In the genomic region with DNA sequence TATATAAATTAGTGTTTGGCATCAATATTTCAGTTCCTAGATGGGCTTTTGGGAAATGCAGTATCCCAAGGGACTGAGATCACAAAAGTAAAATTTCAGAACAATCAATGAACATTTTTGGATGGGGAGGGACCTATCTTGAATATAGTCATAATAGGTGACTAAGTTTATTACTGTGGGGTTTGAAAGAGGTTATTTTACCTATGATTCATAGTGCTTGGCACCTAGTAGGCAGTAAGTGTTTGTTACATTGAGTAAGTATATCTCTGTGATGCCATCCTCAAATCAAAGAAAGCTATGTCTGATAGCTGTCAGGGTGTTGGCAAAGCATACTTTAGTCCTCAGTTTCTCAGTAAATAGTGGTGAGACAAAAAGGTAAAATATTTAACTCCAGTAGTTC, we compare ENCODE assay signal across 26 cellular contexts. TPM values are rescaled to one million over a fixed set of nuclear protein-coding genes. Genes with fewer than 3 reads are reported as not detected.
DNase-seq lines count a peak whose midpoint lies in the region; ATAC-seq and TF ChIP-seq lines count a peak whose summit lies in the region.
"Had no signal": no experiment of that assay in that cellular context is flagged by ENCODE, and none has a peak within 500 bp of the region (broad histone marks: within the 10 kb centered on the region; RNA-seq: fewer than 3 reads in every experiment).

No MANE protein-coding gene starts in this region.

- H3K4me3 Mint-ChIP-seq in activated CD4-positive, alpha-beta T cell treated with anti-CD3 and anti-CD28 coated beads for 36 hours: no peak overlapping the region
- peak overlapping the region; percentile 59 for H3K4me3 Mint-ChIP-seq in endothelial cell (ENCODE audit: unreplicated experiment)
- H3K4me3 Mint-ChIP-seq: activated naive CD4-positive, alpha-beta T cell treated with anti-CD3 and anti-CD28 coated beads, Interleukin-2, amount 10 ng/mL, durations not matched to agents 7 days and 5 days; B cell; central memory CD8-positive, alpha-beta T cell; HFFc6; naive B cell had no signal

- H3K36me3 ChIP-seq in mucosa of descending colon (ENCODE audit: low read depth): no peaks in the 10 kb centered on the region

- CTCF ChIA-PET in activated CD4-positive, alpha-beta T cell treated with anti-CD3 and anti-CD28 coated beads for 36 hours (lab: Charles Lee): interaction anchor here (1.7 kb wide), 1 partner anchor 14 kb away, joined by 4 read pairs; no protein-coding TSS in a partner anchor

- H3K9me3 ChIP-seq in mucosa of descending colon: no peaks in the 10 kb centered on the region
- H3K9me3 ChIP-seq: ascending aorta, gastroesophageal sphincter, Peyer's patch, sigmoid colon had no signal

- H3K4me1 ChIP-seq in mucosa of descending colon (ENCODE audit: low read depth): no peaks in the 10 kb centered on the region
- H3K4me1 ChIP-seq: ascending aorta, gastroesophageal sphincter, parathyroid adenoma, Peyer's patch, sigmoid colon had no signal

- peaks cover 2% of the 10 kb centered on the region for H3K4me1 Mint-ChIP-seq in activated CD4-positive, alpha-beta T cell treated with anti-CD3 and anti-CD28 coated beads for 36 hours
- peaks cover 2% of the 10 kb centered on the region for H3K4me1 Mint-ChIP-seq in endothelial cell (ENCODE audit: unreplicated experiment)
- H3K4me1 Mint-ChIP-seq: activated naive CD4-positive, alpha-beta T cell treated with anti-CD3 and anti-CD28 coated beads, Interleukin-2, amount 10 ng/mL, durations not matched to agents 7 days and 5 days; B cell had no signal

- POLR2A ChIA-PET in activated CD4-positive, alpha-beta T cell treated with anti-CD3 and anti-CD28 coated beads for 36 hours (lab: Charles Lee): no interaction called here

- H3K36me3 Mint-ChIP-seq in activated CD4-positive, alpha-beta T cell treated with anti-CD3 and anti-CD28 coated beads for 36 hours (ENCODE audit: low read depth): peaks cover 15% of the 10 kb centered on the region
- peaks cover 4% of the 10 kb centered on the region for H3K36me3 Mint-ChIP-seq in endothelial cell (ENCODE audit: low read depth, unreplicated experiment)

- H3K27ac Mint-ChIP-seq in activated CD4-positive, alpha-beta T cell treated with anti-CD3 and anti-CD28 coated beads for 36 hours: peak overlapping the region; percentile 27
- no peak overlapping the region for H3K27ac Mint-ChIP-seq in endothelial cell (ENCODE audit: unreplicated experiment)
- H3K27ac Mint-ChIP-seq: B cell, naive B cell had no signal

- H3K9me3 Mint-ChIP-seq in activated CD4-positive, alpha-beta T cell treated with anti-CD3 and anti-CD28 coated beads for 36 hours (ENCODE audit: low read depth): no peaks in the 10 kb centered on the region
- no peaks in the 10 kb centered on the region for H3K9me3 Mint-ChIP-seq in endothelial cell (ENCODE audit: unreplicated experiment)
- H3K9me3 Mint-ChIP-seq: activated naive CD4-positive, alpha-beta T cell treated with anti-CD3 and anti-CD28 coated beads, Interleukin-2, amount 10 ng/mL, durations not matched to agents 7 days and 5 days; central memory CD8-positive, alpha-beta T cell; HFFc6; naive B cell had no signal

- intact Hi-C loops in activated CD4-positive, alpha-beta T cell treated with anti-CD3 and anti-CD28 coated beads for 36 hours (cut with DNase I, micrococcal nuclease): no loop called here
- intact Hi-C loops in mucosa of descending colon (cut with DNase I, micrococcal nuclease): no loop called here

- DNase-seq in activated CD4-positive, alpha-beta T cell treated with anti-CD3 and anti-CD28 coated beads for 36 hours: no peak
- no peak for DNase-seq in activated CD4-positive, alpha-beta T cell treated with anti-CD3 and anti-CD28 coated beads, Interleukin-2, amount 50 U/mL, for 4 hours
- DNase-seq in NCI-H69 (lab: John Stamatoyannopoulos, UW): peak; percentile 67
- DNase-seq in endothelial cell (ENCODE audit: low spot score): no peak
- no peak for DNase-seq in mucosa of descending colon
- DNase-seq in DMS153 (lab: John Stamatoyannopoulos, UW): no peak
- no peak for DNase-seq in effector CD4-positive, alpha-beta T cell
- no peak for DNase-seq in NCI-H1436 (lab: John Stamatoyannopoulos, UW)
- DNase-seq: activated naive CD4-positive, alpha-beta T cell treated with anti-CD3 and anti-CD28 coated beads, Interleukin-2, amount 10 ng/mL, durations not matched to agents 7 days and 5 days; DMS79; dorsolateral prefrontal cortex; erythroblast; HFFc6; kidney glomerular epithelial cell; mesendoderm; naive B cell; NCI-H187 treated with DMSO at 0.1 percent for 48 hours; NCI-H446; Peyer's patch; sigmoid colon; T-helper 2 cell had no signal

- peak; percentile 68 for ATAC-seq in activated CD4-positive, alpha-beta T cell treated with anti-CD3 and anti-CD28 coated beads for 36 hours
- ATAC-seq in mucosa of descending colon: peak; percentile 43
- ATAC-seq: gastroesophageal sphincter had no signal

- no peaks in the 10 kb centered on the region for H3K27me3 Mint-ChIP-seq in activated CD4-positive, alpha-beta T cell treated with anti-CD3 and anti-CD28 coated beads for 36 hours
- H3K27me3 Mint-ChIP-seq in endothelial cell (ENCODE audit: unreplicated experiment): peaks cover 2% of the 10 kb centered on the region
- H3K27me3 Mint-ChIP-seq: activated naive CD4-positive, alpha-beta T cell treated with anti-CD3 and anti-CD28 coated beads, Interleukin-2, amount 10 ng/mL, durations not matched to agents 7 days and 5 days; B cell; central memory CD8-positive, alpha-beta T cell; naive B cell had no signal

- no peak for TF ChIP-seq CTCF in endothelial cell (IDR thresholded peaks at IDR 0.05; ENCODE audit: unreplicated experiment)
- no peak for TF ChIP-seq CTCF in mucosa of descending colon (IDR thresholded peaks at IDR 0.05)

- H3K4me3 ChIP-seq in mucosa of descending colon: no peak overlapping the region
- H3K4me3 ChIP-seq: ascending aorta, dorsolateral prefrontal cortex, gastroesophageal sphincter, Peyer's patch, sigmoid colon had no signal

RNA-seq across cellular contexts. Expression of a gene that starts 36.9 kb away (rescaled TPM):
- 100 to 1,000 TPM; 197 to 231 TPM for total RNA-seq in activated CD4-positive, alpha-beta T cell treated with anti-CD3 and anti-CD28 coated beads for 36 hours
- total RNA-seq in endothelial cell (ENCODE audit: unreplicated experiment): 211 TPM
- 100 to 1,000 TPM; 141 to 168 (median 161) TPM for total RNA-seq in mucosa of descending colon

RNA-seq across cellular contexts. Expression of a gene that starts 44.9 kb away (rescaled TPM):
- total RNA-seq in activated CD4-positive, alpha-beta T cell treated with anti-CD3 and anti-CD28 coated beads for 36 hours: 10 to 100 TPM; 21.9 to 34.0 TPM
- 19.0 TPM for total RNA-seq in endothelial cell (ENCODE audit: unreplicated experiment)
- total RNA-seq in mucosa of descending colon: 10 to 100 TPM; 10.3 to 14.8 (median 12.9) TPM

RNA-seq across cellular contexts. Expression of a gene that starts 57.5 kb away (rescaled TPM):
- 100 to 1,000 TPM; 109 to 135 TPM for total RNA-seq in activated CD4-positive, alpha-beta T cell treated with anti-CD3 and anti-CD28 coated beads for 36 hours
- total RNA-seq in endothelial cell (ENCODE audit: unreplicated experiment) (110 TPM), mucosa of descending colon (10 to 100 TPM; 81.5 to 99.2 (median 85.8) TPM)
